ENCODE assay signal across 2 cellular contexts in the genomic region with DNA sequence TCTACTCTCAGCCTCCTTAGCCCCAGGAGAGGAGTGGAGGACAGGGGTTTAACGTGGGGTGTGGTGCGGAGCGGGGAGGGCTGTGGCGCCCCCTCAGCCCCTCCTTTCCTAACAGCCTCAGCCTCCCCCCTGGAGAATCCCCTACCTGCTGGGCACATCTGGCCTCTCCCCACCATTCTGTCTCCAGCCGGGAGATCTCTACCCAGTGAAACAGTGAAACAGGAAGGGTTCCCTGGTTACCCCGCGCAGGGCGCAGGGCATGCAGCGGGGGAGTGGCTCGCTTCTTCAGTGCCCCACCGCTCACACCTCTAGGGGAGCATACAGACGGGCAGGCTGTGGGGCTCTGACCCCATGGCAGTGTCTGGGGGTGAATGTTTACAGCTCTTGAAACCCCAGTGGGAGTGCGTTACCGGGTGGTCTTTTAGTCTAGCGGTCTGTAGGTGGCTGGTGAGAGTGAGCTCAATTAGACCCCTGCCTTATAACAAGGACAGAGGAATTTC.
TF ChIP-seq lines count a peak whose summit lies in the region.

No MANE protein-coding gene starts in this region.

TF ChIP-seq in liver, 16 proteins besides CTCF, POLR2A, EP300 and RAD21:
- no peak for TF ChIP-seq FOXA2 (IDR thresholded peaks at IDR 0.05)
- no peak for TF ChIP-seq HNF4A (conservative IDR thresholded peaks at IDR 0.05)
- no peak for TF ChIP-seq NR2F2 (IDR thresholded peaks at IDR 0.05)
- TF ChIP-seq, protein P1, sequence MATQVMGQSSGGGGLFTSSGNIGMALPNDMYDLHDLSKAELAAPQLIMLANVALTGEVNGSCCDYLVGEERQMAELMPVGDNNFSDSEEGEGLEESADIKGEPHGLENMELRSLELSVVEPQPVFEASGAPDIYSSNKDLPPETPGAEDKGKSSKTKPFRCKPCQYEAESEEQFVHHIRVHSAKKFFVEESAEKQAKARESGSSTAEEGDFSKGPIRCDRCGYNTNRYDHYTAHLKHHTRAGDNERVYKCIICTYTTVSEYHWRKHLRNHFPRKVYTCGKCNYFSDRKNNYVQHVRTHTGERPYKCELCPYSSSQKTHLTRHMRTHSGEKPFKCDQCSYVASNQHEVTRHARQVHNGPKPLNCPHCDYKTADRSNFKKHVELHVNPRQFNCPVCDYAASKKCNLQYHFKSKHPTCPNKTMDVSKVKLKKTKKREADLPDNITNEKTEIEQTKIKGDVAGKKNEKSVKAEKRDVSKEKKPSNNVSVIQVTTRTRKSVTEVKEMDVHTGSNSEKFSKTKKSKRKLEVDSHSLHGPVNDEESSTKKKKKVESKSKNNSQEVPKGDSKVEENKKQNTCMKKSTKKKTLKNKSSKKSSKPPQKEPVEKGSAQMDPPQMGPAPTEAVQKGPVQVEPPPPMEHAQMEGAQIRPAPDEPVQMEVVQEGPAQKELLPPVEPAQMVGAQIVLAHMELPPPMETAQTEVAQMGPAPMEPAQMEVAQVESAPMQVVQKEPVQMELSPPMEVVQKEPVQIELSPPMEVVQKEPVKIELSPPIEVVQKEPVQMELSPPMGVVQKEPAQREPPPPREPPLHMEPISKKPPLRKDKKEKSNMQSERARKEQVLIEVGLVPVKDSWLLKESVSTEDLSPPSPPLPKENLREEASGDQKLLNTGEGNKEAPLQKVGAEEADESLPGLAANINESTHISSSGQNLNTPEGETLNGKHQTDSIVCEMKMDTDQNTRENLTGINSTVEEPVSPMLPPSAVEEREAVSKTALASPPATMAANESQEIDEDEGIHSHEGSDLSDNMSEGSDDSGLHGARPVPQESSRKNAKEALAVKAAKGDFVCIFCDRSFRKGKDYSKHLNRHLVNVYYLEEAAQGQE (IDR thresholded peaks at IDR 0.05): no peak
- TF ChIP-seq YY1 (IDR thresholded peaks at IDR 0.05): no peak
- TF ChIP-seq EGR1 (IDR thresholded peaks at IDR 0.05; ENCODE audit: low read depth in 2 of 2): no peak
- no peak for TF ChIP-seq SP1 (IDR thresholded peaks at IDR 0.05)
- TF ChIP-seq JUND (IDR thresholded peaks at IDR 0.05): no peak
- no peak for TF ChIP-seq RXRA (IDR thresholded peaks at IDR 0.05)
- TF ChIP-seq HNF4G (IDR thresholded peaks at IDR 0.05): no peak
- TF ChIP-seq, protein P2, sequence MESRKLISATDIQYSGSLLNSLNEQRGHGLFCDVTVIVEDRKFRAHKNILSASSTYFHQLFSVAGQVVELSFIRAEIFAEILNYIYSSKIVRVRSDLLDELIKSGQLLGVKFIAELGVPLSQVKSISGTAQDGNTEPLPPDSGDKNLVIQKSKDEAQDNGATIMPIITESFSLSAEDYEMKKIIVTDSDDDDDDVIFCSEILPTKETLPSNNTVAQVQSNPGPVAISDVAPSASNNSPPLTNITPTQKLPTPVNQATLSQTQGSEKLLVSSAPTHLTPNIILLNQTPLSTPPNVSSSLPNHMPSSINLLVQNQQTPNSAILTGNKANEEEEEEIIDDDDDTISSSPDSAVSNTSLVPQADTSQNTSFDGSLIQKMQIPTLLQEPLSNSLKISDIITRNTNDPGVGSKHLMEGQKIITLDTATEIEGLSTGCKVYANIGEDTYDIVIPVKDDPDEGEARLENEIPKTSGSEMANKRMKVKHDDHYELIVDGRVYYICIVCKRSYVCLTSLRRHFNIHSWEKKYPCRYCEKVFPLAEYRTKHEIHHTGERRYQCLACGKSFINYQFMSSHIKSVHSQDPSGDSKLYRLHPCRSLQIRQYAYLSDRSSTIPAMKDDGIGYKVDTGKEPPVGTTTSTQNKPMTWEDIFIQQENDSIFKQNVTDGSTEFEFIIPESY (IDR thresholded peaks at IDR 0.05): no peak
- TF ChIP-seq GABPA (IDR thresholded peaks at IDR 0.05 in 1 of 2, conservative IDR thresholded peaks at IDR 0.05 in 1 of 2): no peak
- no peak for TF ChIP-seq FOXA1 (IDR thresholded peaks at IDR 0.05)
- no peak for TF ChIP-seq TAF1 (conservative IDR thresholded peaks at IDR 0.05)
- TF ChIP-seq, protein P3, sequence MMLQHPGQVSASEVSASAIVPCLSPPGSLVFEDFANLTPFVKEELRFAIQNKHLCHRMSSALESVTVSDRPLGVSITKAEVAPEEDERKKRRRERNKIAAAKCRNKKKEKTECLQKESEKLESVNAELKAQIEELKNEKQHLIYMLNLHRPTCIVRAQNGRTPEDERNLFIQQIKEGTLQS (IDR thresholded peaks at IDR 0.05): no peak
- TF ChIP-seq, protein P4, sequence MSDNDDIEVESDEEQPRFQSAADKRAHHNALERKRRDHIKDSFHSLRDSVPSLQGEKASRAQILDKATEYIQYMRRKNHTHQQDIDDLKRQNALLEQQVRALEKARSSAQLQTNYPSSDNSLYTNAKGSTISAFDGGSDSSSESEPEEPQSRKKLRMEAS (IDR thresholded peaks at IDR 0.05): no peak

TF ChIP-seq in HepG2, 621 proteins besides CTCF, POLR2A, EP300 and RAD21:
- TF ChIP-seq ZC3H13 (CRISPR knock-in tag; IDR thresholded peaks at IDR 0.05) (no peak), DNMT3B (CRISPR knock-in tag; conservative IDR thresholded peaks at IDR 0.05) (no peak), MEF2D (CRISPR knock-in tag; IDR thresholded peaks at IDR 0.05) (no peak), PHF5A (CRISPR knock-in tag; IDR thresholded peaks at IDR 0.05; ENCODE audit: low read depth, unreplicated experiment) (no peak)
- TF ChIP-seq, protein P5, sequence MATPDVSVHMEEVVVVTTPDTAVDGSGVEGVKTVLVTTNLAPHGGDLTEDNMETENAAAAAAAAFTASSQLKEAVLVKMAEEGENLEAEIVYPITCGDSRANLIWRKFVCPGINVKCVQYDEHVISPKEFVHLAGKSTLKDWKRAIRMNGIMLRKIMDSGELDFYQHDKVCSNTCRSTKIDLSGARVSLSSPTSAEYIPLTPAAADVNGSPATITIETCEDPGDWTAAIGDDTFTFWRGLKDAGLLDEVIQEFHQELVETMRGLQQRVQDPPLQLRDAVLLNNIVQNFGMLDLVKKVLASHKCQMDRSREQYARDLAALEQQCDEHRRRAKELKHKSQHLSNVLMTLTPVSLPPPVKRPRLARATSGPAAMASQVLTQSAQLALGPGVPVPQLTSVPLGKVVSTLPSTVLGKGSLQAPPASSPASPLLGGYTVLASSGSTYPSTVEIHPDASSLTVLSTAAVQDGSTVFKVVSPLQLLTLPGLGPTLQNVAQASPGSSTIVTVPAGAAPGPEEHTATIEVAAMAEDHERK (CRISPR knock-in tag; IDR thresholded peaks at IDR 0.05; ENCODE audit: low read depth): no peak
